8 cellular contexts compared by ENCODE assay signal in the genomic region with DNA sequence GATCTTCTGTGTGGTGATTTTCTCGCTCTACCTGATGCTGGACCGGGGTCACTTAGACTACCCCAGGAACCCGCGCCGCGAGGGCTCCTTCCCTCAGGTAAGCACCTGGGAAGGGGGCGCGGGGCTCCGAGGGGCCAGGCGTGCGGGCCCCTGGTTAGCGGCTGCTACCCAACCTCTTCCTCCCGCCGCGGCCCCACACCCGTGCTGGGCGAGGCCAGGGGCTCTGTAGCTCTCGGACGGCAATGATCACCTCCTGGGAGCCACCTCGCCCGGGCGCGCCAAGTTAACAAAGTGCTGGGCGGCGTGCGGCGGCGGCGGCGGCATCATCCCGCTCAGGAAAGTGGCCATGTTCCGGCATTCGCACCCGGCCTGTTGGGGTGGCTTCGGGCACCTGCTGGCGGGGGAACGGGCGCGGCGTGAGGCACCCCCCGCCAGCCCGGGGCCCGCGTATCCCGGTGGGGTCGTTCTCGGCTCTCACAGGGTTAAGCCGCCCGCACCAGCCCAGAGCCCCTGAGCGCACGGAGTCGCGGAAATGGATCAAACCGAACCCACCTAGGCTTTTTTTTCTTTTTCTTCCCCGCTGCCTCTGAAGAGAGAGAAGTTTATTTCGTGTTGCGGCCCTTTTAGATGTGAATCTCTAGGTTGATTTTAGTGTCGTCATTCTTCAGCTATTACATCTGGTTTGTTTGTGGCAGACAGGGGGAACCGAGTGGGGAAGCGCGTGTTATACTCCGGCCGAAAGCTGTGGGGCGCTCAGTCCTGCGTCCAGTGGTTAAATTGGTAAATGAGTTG. TPM values are rescaled to one million over a fixed set of nuclear protein-coding genes. Genes with fewer than 3 reads are reported as not detected.
A peak's percentile ranks its signal among the peaks of the same experiment; 100 is the strongest.
DNase-seq lines count a peak whose midpoint lies in the region; ATAC-seq and TF ChIP-seq lines count a peak whose summit lies in the region.

No MANE protein-coding gene starts in this region.

- TF ChIP-seq POLR2A in stomach (IDR thresholded peaks at IDR 0.05) = no peak

- no peaks in the 10 kb centered on the region for H3K27me3 ChIP-seq in naive thymus-derived CD4-positive, alpha-beta T cell (ENCODE audit: control insufficient read depth in 2 of 2, insufficient read depth in 2 of 2, low read length in 2 of 2)
- no peaks in the 10 kb centered on the region for H3K27me3 ChIP-seq in stomach

- H3K9me3 ChIP-seq in naive thymus-derived CD4-positive, alpha-beta T cell (ENCODE audit: control insufficient read depth in 2 of 3, low read length in 3 of 3) = peaks cover 0 to 4% (median 0%) of the 10 kb centered on the region in 3 experiments
- H3K9me3 ChIP-seq in stomach = peaks cover 0 to 7% (median 3%) of the 10 kb centered on the region in 4 donors

- H3K27me3 Mint-ChIP-seq in naive thymus-derived CD4-positive, alpha-beta T cell = no peaks in the 10 kb centered on the region

- DNase-seq in AG20443 (ENCODE audit: low spot score) (peak; percentile 82), HS-5 (ENCODE audit: low read depth) (peak; percentile 55), RPMI7951 (ENCODE audit: low read depth) (peak; percentile 71), fibroblast of peridontal ligament (ENCODE audit: extremely low read depth) (peak; percentile 86), stomach (peak; percentile 69)
- DNase-seq in activated effector memory CD4-positive, alpha-beta T cell treated with Interleukin-2 at 50 U/mL for 16 hours = peak; percentile 33
- peak; percentile 41 to 77 (median 71) for DNase-seq in naive thymus-derived CD4-positive, alpha-beta T cell

- ATAC-seq in GM19043 (IDR thresholded peaks at IDR 0.05; ENCODE audit: low read depth, unreplicated experiment) = peak; percentile 9
- peak; percentile 52 for ATAC-seq in naive thymus-derived CD4-positive, alpha-beta T cell

- H3K27ac Mint-ChIP-seq in naive thymus-derived CD4-positive, alpha-beta T cell = peak overlapping the region; percentile 80 to 96 (median 88)

- WGBS in stomach, 5 donors = 0 to 1% (median 0%) methylated on average over 35 to 65 of the region's 65 CpGs

- H3K36me3 Mint-ChIP-seq in naive thymus-derived CD4-positive, alpha-beta T cell = peaks cover 0 to 3% (median 0%) of the 10 kb centered on the region in 5 donors

- intact Hi-C loops in naive thymus-derived CD4-positive, alpha-beta T cell (cut with micrococcal nuclease) = loop anchor here (1.0 to 10.0 kb wide), 12 partner anchors 10 to 1542 kb away; partner anchors contain the start of genes CAMK4 (in 1 of the 2) and WDR36 (in 1 of the 2)
- intact Hi-C loops in stomach (cut with DNase I; ENCODE audit: low total_unique reads) = no loop called here

- H3K4me3 ChIP-seq in naive thymus-derived CD4-positive, alpha-beta T cell (ENCODE audit: low read length) = peak overlapping the region; percentile 94
- H3K4me3 ChIP-seq in stomach = peak overlapping the region; percentile 79 to 90 (median 80)

- CTCF ChIA-PET in naive thymus-derived CD4-positive, alpha-beta T cell (lab: Charles Lee) = interaction anchor here (0.9 to 1.2 kb wide), 4 partner anchors 364 to 935 kb away, joined by 3 read pairs; no protein-coding TSS in a partner anchor

- POLR2A ChIA-PET in naive thymus-derived CD4-positive, alpha-beta T cell (lab: Charles Lee) = interaction anchor here (0.5 to 3.8 kb wide), 16 partner anchors 8 to 1309 kb away, joined by 3 to 46 read pairs (median 4); partner anchors contain the start of genes FBXL17 and PJA2

- H3K9me3 Mint-ChIP-seq in naive thymus-derived CD4-positive, alpha-beta T cell = peaks cover 0 to 7% (median 0%) of the 10 kb centered on the region in 11 donors

- peak overlapping the region; percentile 87 to 96 (median 94) for H3K4me3 Mint-ChIP-seq in naive thymus-derived CD4-positive, alpha-beta T cell

- peaks cover 0 to 11% (median 0%) of the 10 kb centered on the region in 3 experiments for H3K36me3 ChIP-seq in naive thymus-derived CD4-positive, alpha-beta T cell (ENCODE audit: control insufficient read depth in 2 of 3, insufficient read depth in 3 of 3, low read length in 3 of 3)
- no peaks in the 10 kb centered on the region for H3K36me3 ChIP-seq in stomach

- TF ChIP-seq CTCF in stomach (IDR thresholded peaks at IDR 0.05) = peak in 5 of 7 experiments; percentile 60 to 80 (median 72)

- peaks cover 24 to 51% (median 48%) of the 10 kb centered on the region in 7 donors for H3K4me1 Mint-ChIP-seq in naive thymus-derived CD4-positive, alpha-beta T cell

- peak overlapping the region; percentile 93 for H3K27ac ChIP-seq in naive thymus-derived CD4-positive, alpha-beta T cell (ENCODE audit: low read depth, low read length)
- H3K27ac ChIP-seq in stomach = peak overlapping the region; percentile 96 to 99 (median 97)

- no peak for TF ChIP-seq EP300 in stomach (IDR thresholded peaks at IDR 0.05)

- peaks cover 24 to 25% of the 10 kb centered on the region in 2 donors for H3K4me1 ChIP-seq in naive thymus-derived CD4-positive, alpha-beta T cell (ENCODE audit: control insufficient read depth in 2 of 2, insufficient read depth in 2 of 2, low read length in 2 of 2)
- H3K4me1 ChIP-seq in stomach = peaks cover 20 to 48% (median 42%) of the 10 kb centered on the region in 4 donors

RNA-seq across cellular contexts. Expression of gene MAN2A1, which starts 0.9 kb away (rescaled TPM):
- 20.6 and 25.8 TPM in 2 replicates for total RNA-seq in RPMI7951 (2014; rRNA removed; shearing (Covaris generic))
- 100 to 1,000 TPM in 1 of 5 experiments, 10 to 100 TPM in 4; 36.2 to 107 (median 68.6) TPM for total RNA-seq in naive thymus-derived CD4-positive, alpha-beta T cell
- 10 to 100 TPM; 24.9 to 26.7 TPM for polyA plus RNA-seq in naive thymus-derived CD4-positive, alpha-beta T cell
- total RNA-seq in stomach = 100 to 1,000 TPM in 1 of 5 donors, 10 to 100 TPM in 4; 29.2 to 136 (median 50.1) TPM
- 1 to 10 TPM; 6.1 to 9.0 (median 6.6) TPM for polyA plus RNA-seq in stomach

Comparison
In these comparisons a context has a peak if more than half of its experiments do, and no peak if none do; other contexts are left out.
1. Peak in every context shown above with its lines: DNase-seq, ATAC-seq, H3K4me3 ChIP-seq and H3K27ac ChIP-seq.
2. DNase-seq: peak in every context shown above with its lines; median percentile 86 in fibroblast of peridontal ligament; 82 in AG20443; 71 in RPMI7951; 71 in naive thymus-derived CD4-positive, alpha-beta T cell; 69 in stomach; 55 in HS-5; 33 in activated effector memory CD4-positive, alpha-beta T cell treated with Interleukin-2 at 50 U/mL for 16 hours.